In genomic region chr16:78742501-78743283, GRCh38 we compare ENCODE assay signal across 8 cellular contexts.
DNase-seq lines count a peak whose midpoint lies in the region; ATAC-seq lines count a peak whose summit lies in the region.

No MANE protein-coding gene starts in this region.

- peak; percentile 98 for ATAC-seq in GM19455 (IDR thresholded peaks at IDR 0.05; ENCODE audit: unreplicated experiment)
- ATAC-seq in HG03469 (IDR thresholded peaks at IDR 0.05; ENCODE audit: unreplicated experiment) = peak; percentile 94

- DNase-seq in A172 (ENCODE audit: low spot score) = peak; percentile 19
- peak; percentile 76 for DNase-seq in activated CD4-positive, alpha-beta T cell treated with anti-CD3 and anti-CD28 coated beads, Interleukin-2, amount 50 U/mL, for 1 hour
- DNase-seq in fibroblast of peridontal ligament (ENCODE audit: extremely low read depth) = peak; percentile 66
- peak; percentile 53 for DNase-seq in stimulated activated CD8-positive, alpha-beta memory T cell treated with anti-CD3 and anti-CD28 coated beads, Interleukin-12 subunit alpha, Interleukin-12 subunit beta, amount 100 ng/mL, for 4 hours (ENCODE audit: low read depth)
- DNase-seq in NCI-H2029 (lab: John Stamatoyannopoulos, UW) = no peak
- no peak for DNase-seq in NCI-H1694 (lab: John Stamatoyannopoulos, UW)

Comparison
In these comparisons a context has a peak if more than half of its experiments do, and no peak if none do; other contexts are left out.
1. DNase-seq: peak in A172 (single experiment), activated CD4-positive, alpha-beta T cell treated with anti-CD3 and anti-CD28 coated beads, Interleukin-2, amount 50 U/mL, for 1 hour (single experiment), fibroblast of peridontal ligament (single experiment) and stimulated activated CD8-positive, alpha-beta memory T cell treated with anti-CD3 and anti-CD28 coated beads, Interleukin-12 subunit alpha, Interleukin-12 subunit beta, amount 100 ng/mL, for 4 hours (single experiment); none in NCI-H2029 (single experiment) and NCI-H1694 (single experiment).